Comparison of ENCODE assay signal across 24 cellular contexts in the genomic region with DNA sequence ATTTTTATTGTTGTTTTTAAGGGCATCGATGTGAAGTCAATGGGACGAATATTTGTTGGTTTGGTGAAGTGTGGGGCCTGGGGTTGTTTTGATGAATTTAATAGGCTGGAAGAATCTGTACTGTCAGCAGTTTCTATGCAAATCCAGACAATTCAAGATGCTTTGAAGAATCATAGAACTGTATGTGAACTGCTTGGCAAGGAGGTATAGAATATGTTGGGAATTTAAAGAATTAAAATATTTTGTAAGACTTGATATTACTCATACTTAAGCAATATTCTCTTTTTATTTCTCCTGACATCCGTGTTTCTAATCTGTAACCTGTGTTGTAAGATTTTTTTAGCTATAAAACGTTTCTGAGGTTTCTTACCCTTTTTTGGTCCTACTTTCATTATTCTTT.
DNase-seq lines count a peak whose midpoint lies in the region; ATAC-seq, FAIRE-seq and TF ChIP-seq lines count a peak whose summit lies in the region.
"Had no signal": no experiment of that assay in that cellular context is flagged by ENCODE, and none has a peak within 500 bp of the region (broad histone marks: within the 10 kb centered on the region; RNA-seq: fewer than 3 reads in every experiment).

No MANE protein-coding gene starts in this region.

- CTCF ChIA-PET in A549 (lab: Yijun Ruan, JAX), result no interaction called here

- peaks cover 51% of the 10 kb centered on the region for H3K36me3 ChIP-seq in adipocyte (ENCODE audit: control insufficient read depth, insufficient read depth, low read length, severe bottlenecking)
- H3K36me3 ChIP-seq in transverse colon, result no peaks in the 10 kb centered on the region
- H3K36me3 ChIP-seq: SJCRH30 had no signal

- H3K4me2 ChIP-seq in A549, result no peak overlapping the region

- in situ Hi-C loops in transverse colon (cut with MboI; ENCODE audit: low pct_ligation_motif_present in 1 of 4, low pct_unique_long_range_greater_than_20kb in 1 of 4, low sequenced_read_pairs in 3 of 4), result no loop called here

- TF ChIP-seq POLR2A in A549 (IDR thresholded peaks at IDR 0.05; ENCODE audit: low read length) (no peak), transverse colon (IDR thresholded peaks at IDR 0.05) (no peak)

- no peak overlapping the region for H3K9ac ChIP-seq in adipocyte (ENCODE audit: low read length)

- DNase-seq in A549 (ENCODE audit: low read depth in 1 of 2, low spot score in 1 of 2) (no peak), ELR (ENCODE audit: low read depth) (peak; percentile 21), adipocyte (ENCODE audit: low read depth) (peak; percentile 78), fibroblast of peridontal ligament (ENCODE audit: extremely low read depth) (peak; percentile 60), transverse colon (no peak), NCI-H69 (lab: John Stamatoyannopoulos, UW) (no peak), GM19240 (ENCODE audit: insufficient read length, low spot score) (no peak)
- no peak for DNase-seq in activated naive CD4-positive, alpha-beta T cell treated with anti-CD3 and anti-CD28 coated beads, Interleukin-2, amount 50 U/mL, for 16 hours
- DNase-seq: activated CD4-positive, alpha-beta T cell treated with anti-CD3 and anti-CD28 coated beads, Interleukin-2, amount 50 U/mL, for 1 hour; effector memory CD4-positive, alpha-beta T cell; esophagus squamous epithelium; left ventricle myocardium inferior; midbrain; NCI-H1105 treated with DMSO at 0.1 percent for 48 hours; NCI-H2081 treated with DMSO at 0.1 percent for 48 hours; NCI-H446 treated with DMSO at 0.1 percent for 48 hours; NK-92 treated with Interleukin-12 subunit alpha and Interleukin-12 subunit beta, amount 100 ng/mL, for 24 hours; SJCRH30; T-helper 2 cell had no signal

- H3K4me3 ChIP-seq in A549 (no peak overlapping the region), adipocyte (ENCODE audit: low read length) (no peak overlapping the region), transverse colon (no peak overlapping the region)
- H3K4me3 ChIP-seq: esophagus squamous epithelium, left ventricle myocardium inferior, SJCRH30 had no signal

- H3K27me3 ChIP-seq in adipocyte (replicated peaks; ENCODE audit: control insufficient read depth, insufficient read depth, low read length) (no peaks in the 10 kb centered on the region), transverse colon (no peaks in the 10 kb centered on the region)
- H3K27me3 ChIP-seq: esophagus squamous epithelium, SJCRH30 had no signal

- TF ChIP-seq EP300 in A549 (IDR thresholded peaks at IDR 0.05) (no peak), transverse colon (IDR thresholded peaks at IDR 0.05; ENCODE audit: low read depth) (no peak)

- TF ChIP-seq RAD21 in A549 (conservative IDR thresholded peaks at IDR 0.05 in 1 of 2, IDR thresholded peaks at IDR 0.05 in 1 of 2), result no peak

- 68% methylated on average over 4 of the region's 4 CpGs for WGBS in A549 (ENCODE audit: missing lambda C conversion rate)
- 86 to 90% methylated on average over 4 of the region's 4 CpGs for WGBS in transverse colon (ENCODE audit: low coverage in 1 of 2), 2 donors

- H3K9me3 ChIP-seq in A549 (no peaks in the 10 kb centered on the region), adipocyte (ENCODE audit: control insufficient read depth, low read length) (no peaks in the 10 kb centered on the region), transverse colon (no peaks in the 10 kb centered on the region)
- H3K9me3 ChIP-seq: esophagus squamous epithelium, left ventricle myocardium inferior, SJCRH30 had no signal

- ATAC-seq in A549, result no peak
- ATAC-seq: activated T-helper 17 cell treated with anti-CD3 and anti-CD28 coated beads, Interleukin-2, amount 50 U/mL, for 72 hours; natural killer cell treated with Interleukin-12 subunit alpha and Interleukin-12 subunit beta and Interleukin-15 and Interleukin-18, amount 100 ng/mL, for 72 hours; Panc1 had no signal

- intact Hi-C loops in transverse colon (cut with DNase I; ENCODE audit: low total_unique reads), result no loop called here

- no peak for FAIRE-seq in A549 (lab: Jason Lieb, UNC)
- FAIRE-seq: D721Med had no signal

- no peaks in the 10 kb centered on the region for H3K4me1 ChIP-seq in A549
- H3K4me1 ChIP-seq in adipocyte (ENCODE audit: control insufficient read depth, insufficient read depth, low read length), result no peaks in the 10 kb centered on the region
- H3K4me1 ChIP-seq in transverse colon, result no peaks in the 10 kb centered on the region
- H3K4me1 ChIP-seq: esophagus squamous epithelium, left ventricle myocardium inferior, SJCRH30 had no signal

- POLR2A ChIA-PET in A549 (lab: Yijun Ruan, JAX), result no interaction called here

- H3K27ac ChIP-seq in A549 (no peak overlapping the region), transverse colon (no peak overlapping the region)
- H3K27ac ChIP-seq: esophagus squamous epithelium, left ventricle myocardium inferior, SJCRH30, VCaP had no signal

- no peak for TF ChIP-seq CTCF in A549 (IDR thresholded peaks at IDR 0.05)
- no peak for TF ChIP-seq CTCF in transverse colon (IDR thresholded peaks at IDR 0.05)

TF ChIP-seq in A549, 52 proteins besides CTCF, POLR2A, EP300 and RAD21:
- TF ChIP-seq REST (IDR thresholded peaks at IDR 0.05) (no peak), ZNF302 (CRISPR knock-in tag; IDR thresholded peaks at IDR 0.05) (no peak), MAFK (IDR thresholded peaks at IDR 0.05; ENCODE audit: partially characterized antibody) (peak; percentile 90), CHD2 (IDR thresholded peaks at IDR 0.05; ENCODE audit: low read length, partially characterized antibody) (no peak), ZC3H11A (IDR thresholded peaks at IDR 0.05) (no peak), RFX5 (IDR thresholded peaks at IDR 0.05) (peak; percentile 80)
- TF ChIP-seq, protein P1, sequence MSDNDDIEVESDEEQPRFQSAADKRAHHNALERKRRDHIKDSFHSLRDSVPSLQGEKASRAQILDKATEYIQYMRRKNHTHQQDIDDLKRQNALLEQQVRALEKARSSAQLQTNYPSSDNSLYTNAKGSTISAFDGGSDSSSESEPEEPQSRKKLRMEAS (IDR thresholded peaks at IDR 0.05), result no peak
TF ChIP-seq in A549: peak in this region for 2.

Comparison
In these comparisons a context has a peak if more than half of its experiments do, and no peak if none do; other contexts are left out.
1. DNase-seq: peak in ELR (single experiment), adipocyte (single experiment) and fibroblast of peridontal ligament (single experiment); none in A549 (0 of 2), transverse colon (single experiment), activated naive CD4-positive, alpha-beta T cell treated with anti-CD3 and anti-CD28 coated beads, Interleukin-2, amount 50 U/mL, for 16 hours (single experiment), NCI-H69 (single experiment) and GM19240 (single experiment).